24 cellular contexts compared by ENCODE assay signal in genomic region chr7:54704851-54705250, GRCh38.
"Had no signal": no experiment of that assay in that cellular context is flagged by ENCODE, and none has a peak within 500 bp of the region (broad histone marks: within the 10 kb centered on the region; RNA-seq: fewer than 3 reads in every experiment).

No MANE protein-coding gene starts in this region.

- H3K27ac ChIP-seq: PC-9, SJCRH30, SK-N-MC had no signal

- H3K4me1 Mint-ChIP-seq: T-cell had no signal

- ATAC-seq: Panc1, T-cell had no signal

- H3K36me3 ChIP-seq: SJCRH30 had no signal

- H3K4me3 Mint-ChIP-seq: T-cell had no signal

- H3K4me3 ChIP-seq: PC-9, SJCRH30, SK-N-MC had no signal

- H3K9me3 ChIP-seq: SJCRH30 had no signal

- H3K4me1 ChIP-seq: SJCRH30 had no signal

- H3K27ac Mint-ChIP-seq: T-cell had no signal

- H3K4me2 ChIP-seq: PC-9 had no signal

- DNase-seq: Karpas-422, NCI-H1048, NCI-H1092 treated with DMSO at 0.1 percent for 48 hours, NCI-H1417, NCI-H1436, NCI-H146, NCI-H1694, NCI-H187, NCI-H1930, NCI-H2029 treated with DMSO at 0.1 percent for 48 hours, NCI-H2081 treated with DMSO at 0.1 percent for 48 hours, NCI-H2107, NCI-H2171, NCI-H446 treated with DMSO at 0.1 percent for 48 hours, NCI-H524, NCI-H526, NCI-H748 treated with DMSO at 0.1 percent for 48 hours, NCI-H82, SIG-M5, T-cell had no signal

- H2AFZ ChIP-seq: PC-9 had no signal

- H3K27me3 ChIP-seq: SJCRH30 had no signal
